ENCODE assay signal across 9 cellular contexts in the genomic region with DNA sequence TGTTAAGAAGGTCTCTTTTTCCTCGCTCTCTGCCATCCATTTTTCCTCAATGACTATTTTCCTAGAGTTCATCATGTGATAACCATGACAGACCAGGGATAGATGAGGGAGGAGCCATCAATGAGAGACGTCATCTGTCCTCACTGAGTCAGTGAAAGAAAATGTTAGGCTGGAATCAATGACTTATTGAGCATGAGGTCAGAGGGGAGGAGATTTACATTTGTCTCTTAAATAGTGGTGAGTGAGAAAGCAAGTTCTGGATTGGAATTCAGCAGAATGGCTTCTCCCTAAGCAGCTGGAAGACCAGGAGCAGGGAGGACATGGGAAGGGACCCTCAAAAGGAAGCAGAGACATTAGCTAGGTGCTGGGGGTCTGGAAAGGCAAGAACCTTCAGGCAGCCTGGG. TPM values are rescaled to one million over a fixed set of nuclear protein-coding genes. Genes with fewer than 3 reads are reported as not detected.
DNase-seq lines count a peak whose midpoint lies in the region; TF ChIP-seq lines count a peak whose summit lies in the region.
"Had no signal": no experiment of that assay in that cellular context is flagged by ENCODE, and none has a peak within 500 bp of the region (broad histone marks: within the 10 kb centered on the region; RNA-seq: fewer than 3 reads in every experiment).

No MANE protein-coding gene starts in this region.

- no peak for TF ChIP-seq CTCF in GM10248 (IDR thresholded peaks at IDR 0.05; ENCODE audit: control extremely low read depth, extremely low read depth, low read depth, missing control alignments)

- H3K9ac ChIP-seq in neuronal stem cell (ENCODE audit: low read depth, low read length, poor library complexity), result no peak overlapping the region

- H2BK120ac ChIP-seq in neuronal stem cell (ENCODE audit: low read depth, low read length), result no peak overlapping the region

- no peaks in the 10 kb centered on the region for H3K27me3 ChIP-seq in neuronal stem cell (ENCODE audit: control insufficient read depth in 3 of 3, insufficient read depth in 3 of 3, low read depth in 1 of 3, low read length in 3 of 3)

- no peak overlapping the region for H2BK15ac ChIP-seq in neuronal stem cell (ENCODE audit: low read length)

- H3K4me3 ChIP-seq in neuronal stem cell (ENCODE audit: low read length in 2 of 2), result no peak overlapping the region

- no peaks in the 10 kb centered on the region for H3K9me3 ChIP-seq in neuronal stem cell (replicated peaks in 1 of 2; ENCODE audit: control insufficient read depth in 2 of 2, insufficient read depth in 1 of 2, low read depth in 1 of 2, low read length in 2 of 2)

- H3K27ac ChIP-seq in neuronal stem cell (replicated peaks; ENCODE audit: low read length), result no peak overlapping the region

- no peak overlapping the region for H2BK12ac ChIP-seq in neuronal stem cell (ENCODE audit: low read length)

- peak; percentile 68 for DNase-seq in COLO829 (ENCODE audit: low spot score)
- DNase-seq in NCI-H69 (lab: John Stamatoyannopoulos, UW), result peak; percentile 61
- DNase-seq in dermis blood vessel endothelial cell, result peak; percentile 77
- DNase-seq in neuronal stem cell (ENCODE audit: low spot score), result no peak
- no peak for DNase-seq in NCI-H524 treated with DMSO at 0.1 percent for 48 hours (lab: John Stamatoyannopoulos, UW)
- no peak for DNase-seq in GM10248 (ENCODE audit: extremely low spot score)
- DNase-seq in activated CD4-positive, alpha-beta T cell treated with anti-CD3 and anti-CD28 coated beads, Interleukin-2, amount 50 U/mL, for 48 hours, result no peak
- no peak for DNase-seq in stimulated activated CD4-positive, alpha-beta T cell treated with anti-CD3 and anti-CD28 coated beads, Interleukin-2, amount 100 ng/mL, for 48 hours
- DNase-seq: SIG-M5 had no signal

- no peak overlapping the region for H2BK5ac ChIP-seq in neuronal stem cell (ENCODE audit: low read length)

- peaks cover 16 to 27% of the 10 kb centered on the region in 2 donors for H3K4me1 ChIP-seq in neuronal stem cell (ENCODE audit: control insufficient read depth in 2 of 2, insufficient read depth in 1 of 2, low read depth in 1 of 2, low read length in 2 of 2)

- CTCF ChIA-PET in GM10248 (lab: Yijun Ruan, JAX), result interaction anchor here (1.2 to 5.2 kb wide), 6 partner anchors 9 to 591 kb away, joined by 3 to 68 read pairs (median 5); no protein-coding TSS in a partner anchor

- no peaks in the 10 kb centered on the region for H3K36me3 ChIP-seq in neuronal stem cell (replicated peaks in 1 of 2; ENCODE audit: control insufficient read depth in 2 of 2, insufficient read depth in 2 of 2, low read length in 2 of 2)

- no peak overlapping the region for H3K4ac ChIP-seq in neuronal stem cell (ENCODE audit: low read length)

- POLR2A ChIA-PET in GM10248 (lab: Yijun Ruan, JAX), result no interaction called here

- no peak overlapping the region for H4K8ac ChIP-seq in neuronal stem cell (ENCODE audit: low read depth, low read length)

- H3K14ac ChIP-seq in neuronal stem cell (ENCODE audit: low read length), result no peak overlapping the region

- no peak overlapping the region for H3K23ac ChIP-seq in neuronal stem cell (ENCODE audit: low read depth, low read length, poor library complexity)

- no peak overlapping the region for H3K4me2 ChIP-seq in neuronal stem cell (ENCODE audit: insufficient read depth, low read length, poor library complexity, severe bottlenecking)

- peak overlapping the region; percentile 51 for H2AFZ ChIP-seq in neuronal stem cell (ENCODE audit: low read length)

- H3K18ac ChIP-seq in neuronal stem cell (ENCODE audit: low read length), result peak overlapping the region; percentile 61

- no peaks in the 10 kb centered on the region for H3K79me1 ChIP-seq in neuronal stem cell (ENCODE audit: low read depth, low read length)

- WGBS in neuronal stem cell (ENCODE audit: extremely low coverage in 2 of 2, insufficient read length in 2 of 2, insufficient replicate concordance in 1 of 2), 2 donors, result no CpG with 5 or more reads among the region's 2 CpGs

- H4K91ac ChIP-seq in neuronal stem cell (ENCODE audit: low read depth, low read length, poor library complexity), result no peak overlapping the region

- H2AK5ac ChIP-seq in neuronal stem cell (ENCODE audit: low read depth, low read length), result peak overlapping the region; percentile 51

RNA-seq across cellular contexts. Expression of a gene that starts 28.2 kb away (rescaled TPM):
- total RNA-seq in dermis blood vessel endothelial cell, result 39.7 and 47.6 TPM in 2 replicates
- polyA plus RNA-seq in neuronal stem cell (2013, experiment 1 of 2), result 45.2 TPM
- polyA plus RNA-seq in neuronal stem cell (2013, experiment 2 of 2), result 48.2 TPM

Comparison
In these comparisons a context has a peak if more than half of its experiments do, and no peak if none do; other contexts are left out.
1. DNase-seq: peak in COLO829 (single experiment), NCI-H69 (single experiment) and dermis blood vessel endothelial cell (single experiment); none in neuronal stem cell (single experiment), NCI-H524 treated with DMSO at 0.1 percent for 48 hours (single experiment), GM10248 (single experiment), activated CD4-positive, alpha-beta T cell treated with anti-CD3 and anti-CD28 coated beads, Interleukin-2, amount 50 U/mL, for 48 hours (0 of 2) and stimulated activated CD4-positive, alpha-beta T cell treated with anti-CD3 and anti-CD28 coated beads, Interleukin-2, amount 100 ng/mL, for 48 hours (0 of 2).